22 cellular contexts compared by ENCODE assay signal in genomic region chr10:53162856-53163255, GRCh38.
DNase-seq lines count a peak whose midpoint lies in the region; ATAC-seq, FAIRE-seq and TF ChIP-seq lines count a peak whose summit lies in the region.
"Had no signal": no experiment of that assay in that cellular context is flagged by ENCODE, and none has a peak within 500 bp of the region (broad histone marks: within the 10 kb centered on the region; RNA-seq: fewer than 3 reads in every experiment).

No MANE protein-coding gene starts in this region.

- TF ChIP-seq EP300 in HepG2 (IDR thresholded peaks at IDR 0.05; ENCODE audit: low read depth in 2 of 2, low read length in 2 of 2) = no peak
- TF ChIP-seq EP300 in HepG2 (CRISPR knock-in tag; IDR thresholded peaks at IDR 0.05; ENCODE audit: borderline replicate concordance) = no peak

- H3K4me1 ChIP-seq in right cardiac atrium (ENCODE audit: control insufficient read depth, insufficient read depth, low read length) (no peaks in the 10 kb centered on the region), right lobe of liver (peaks cover 0 to 7% (median 0%) of the 10 kb centered on the region in 4 donors), HepG2 (ENCODE audit: insufficient read depth, low read length) (no peaks in the 10 kb centered on the region), small intestine (ENCODE audit: control insufficient read depth in 2 of 2, insufficient read depth in 1 of 2, low read depth in 1 of 2, low read length in 1 of 2) (no peaks in the 10 kb centered on the region)

- no peak for DNase-seq in Right ventricle myocardium inferior (ENCODE audit: missing footprints)
- no peak for DNase-seq in right cardiac atrium
- no peak for DNase-seq in right lobe of liver
- DNase-seq in HepG2 (ENCODE audit: low spot score) = no peak
- DNase-seq in left lobe of liver (ENCODE audit: low spot score) = no peak
- peak; percentile 3 for DNase-seq in small intestine
- no peak for DNase-seq in ACHN
- DNase-seq: CD4-positive, alpha-beta T cell; DMS153; DMS79; GDM1; GOT3; H7; HFFc6; IMR-90 had no signal

- CTCF ChIA-PET in HepG2 (lab: Yijun Ruan, JAX; ENCODE audit: low intra/inter-chr PET ratio, low total read pairs) = no interaction called here

- no peak overlapping the region for H3K27ac ChIP-seq in right cardiac atrium (ENCODE audit: low read length)
- no peak overlapping the region for H3K27ac ChIP-seq in right lobe of liver
- no peak overlapping the region for H3K27ac ChIP-seq in HepG2 (ENCODE audit: extremely low read length, insufficient read depth, low read length)
- H3K27ac ChIP-seq in small intestine (ENCODE audit: low read depth in 1 of 2, low read length in 1 of 2) = no peak overlapping the region
- H3K27ac ChIP-seq: C4-2B, HL-60 had no signal

- ATAC-seq in Right ventricle myocardium inferior (peak; percentile 26), right cardiac atrium (no peak), right lobe of liver (peak in 3 of 4 donors; percentile 48 to 52 (median 52)), HepG2 (no peak), left lobe of liver (peak; percentile 57), HG02884 (IDR thresholded peaks at IDR 0.05; ENCODE audit: unreplicated experiment) (no peak)
- ATAC-seq: HCT116, K562 had no signal

- POLR2A ChIA-PET in HepG2 (lab: Yijun Ruan, JAX) = no interaction called here

- in situ Hi-C loops in HepG2 (cut with HindIII; ENCODE audit: extremely low pct_ligation_motif_present, low pct_unique_long_range_greater_than_20kb) = no loop called here
- in situ Hi-C loops in ACHN (cut with HindIII; ENCODE audit: low pct_ligation_motif_present, low pct_unique_long_range_greater_than_20kb, low sequenced_read_pairs) = no loop called here

- TF ChIP-seq POLR2A in right lobe of liver (IDR thresholded peaks at IDR 0.05) (no peak), HepG2 (IDR thresholded peaks at IDR 0.05; ENCODE audit: insufficient read depth in 1 of 2, low read depth in 2 of 2, low read length in 2 of 2) (no peak)

- no peak overlapping the region for H3K9ac ChIP-seq in HepG2 (ENCODE audit: insufficient read depth, low read depth, low read length)

- 55% methylated on average over 3 of the region's 3 CpGs for WGBS in right cardiac atrium
- WGBS in right lobe of liver (ENCODE audit: insufficient coverage, low coverage, low lambda C conversion rate, missing lambda C conversion rate) = 59% methylated on average over 3 of the region's 3 CpGs
- WGBS in HepG2 (ENCODE audit: low lambda C conversion rate) = 70% methylated on average over 3 of the region's 3 CpGs
- 27 to 66% (median 44%) methylated on average over 3 of the region's 3 CpGs for WGBS in small intestine, 3 donors

- TF ChIP-seq CTCF in right lobe of liver (IDR thresholded peaks at IDR 0.05) = no peak
- no peak for TF ChIP-seq CTCF in HepG2 (CRISPR knock-in tag; IDR thresholded peaks at IDR 0.05)

- no peak for FAIRE-seq in HepG2 (lab: Jason Lieb, UNC)
- FAIRE-seq in small intestine (lab: Jason Lieb, UNC) = no peak
- FAIRE-seq: GM12892, GM18507, K562 had no signal

- BruUV-seq in HepG2 (replicated peaks; lab: Mats Ljungman, UMichigan) = no TSS peak

- H3K9me3 ChIP-seq in right cardiac atrium (ENCODE audit: control insufficient read depth, low read length) (no peaks in the 10 kb centered on the region), right lobe of liver (no peaks in the 10 kb centered on the region), HepG2 (ENCODE audit: low read length) (no peaks in the 10 kb centered on the region), small intestine (ENCODE audit: control insufficient read depth, low read depth) (no peaks in the 10 kb centered on the region)

- intact Hi-C loops in Right ventricle myocardium inferior (cut with DNase I) = no loop called here
- intact Hi-C loops in right cardiac atrium (cut with DNase I) = no loop called here
- intact Hi-C loops in right lobe of liver (cut with DNase I) = no loop called here
- intact Hi-C loops in HepG2 (cut with micrococcal nuclease; ENCODE audit: unreplicated experiment) = no loop called here

- no peak overlapping the region for H2AFZ ChIP-seq in HepG2 (ENCODE audit: low read length)

- H3K27me3 ChIP-seq in right cardiac atrium (ENCODE audit: control insufficient read depth, insufficient read depth) (no peaks in the 10 kb centered on the region), right lobe of liver (no peaks in the 10 kb centered on the region), HepG2 (ENCODE audit: control insufficient read depth in 1 of 2, insufficient read depth in 2 of 2, low read length in 2 of 2) (no peaks in the 10 kb centered on the region; a peak in 1 of 5 replicates), small intestine (ENCODE audit: control insufficient read depth in 2 of 2, insufficient read depth in 2 of 2, low read length in 2 of 2) (no peaks in the 10 kb centered on the region)

- TF ChIP-seq RAD21 in HepG2 (CRISPR knock-in tag; IDR thresholded peaks at IDR 0.05) = no peak

- no peak overlapping the region for H3K4me2 ChIP-seq in HepG2 (ENCODE audit: low read depth, low read length)

- H3K36me3 ChIP-seq in right lobe of liver = no peaks in the 10 kb centered on the region
- no peaks in the 10 kb centered on the region for H3K36me3 ChIP-seq in HepG2 (replicated peaks in 1 of 2; ENCODE audit: control insufficient read depth in 1 of 2, insufficient read depth in 2 of 2, low read length in 2 of 2)
- H3K36me3 ChIP-seq in small intestine (ENCODE audit: control insufficient read depth in 2 of 2, insufficient read depth in 2 of 2, low read length in 2 of 2) = no peaks in the 10 kb centered on the region

- H3K4me3 ChIP-seq in right cardiac atrium (ENCODE audit: low read length) (no peak overlapping the region), right lobe of liver (no peak overlapping the region), HepG2 (replicated peaks in 1 of 3; ENCODE audit: insufficient read depth in 1 of 3, low read depth in 2 of 3, low read length in 3 of 3) (no peak overlapping the region), small intestine (ENCODE audit: low read depth in 1 of 2, low read length in 2 of 2) (no peak overlapping the region)
- H3K4me3 ChIP-seq: K562 had no signal

- H4K20me1 ChIP-seq in HepG2 (ENCODE audit: insufficient read depth, low read length) = no peaks in the 10 kb centered on the region

- H3K79me2 ChIP-seq in HepG2 (ENCODE audit: insufficient read depth, low read length) = no peaks in the 10 kb centered on the region

TF ChIP-seq in HepG2, 621 proteins besides CTCF, POLR2A, EP300 and RAD21:
- TF ChIP-seq ZKSCAN1 (IDR thresholded peaks at IDR 0.05; ENCODE audit: low read length) (no peak), ZNF557 (CRISPR knock-in tag; IDR thresholded peaks at IDR 0.05) (no peak), NFRKB (IDR thresholded peaks at IDR 0.05) (no peak), HNRNPLL (IDR thresholded peaks at IDR 0.05; ENCODE audit: low read depth, low read length, poor library complexity, severe bottlenecking) (no peak), RBM22 (optimal IDR thresholded peaks at IDR 0.05; ENCODE audit: low read length) (no peak), ZBTB26 (CRISPR knock-in tag; IDR thresholded peaks at IDR 0.05; ENCODE audit: borderline replicate concordance) (no peak), HOXA9 (CRISPR knock-in tag; IDR thresholded peaks at IDR 0.05; ENCODE audit: borderline replicate concordance) (no peak), ZNF101 (CRISPR knock-in tag; IDR thresholded peaks at IDR 0.05; ENCODE audit: borderline replicate concordance, low read depth) (no peak), ZNF280B (CRISPR knock-in tag; IDR thresholded peaks at IDR 0.05; ENCODE audit: borderline replicate concordance) (no peak), CHCHD3 (CRISPR knock-in tag; IDR thresholded peaks at IDR 0.05) (no peak), ZNF30 (CRISPR knock-in tag; IDR thresholded peaks at IDR 0.05) (no peak), ZBTB21 (CRISPR knock-in tag; IDR thresholded peaks at IDR 0.05) (no peak), ZNF296 (CRISPR knock-in tag; conservative IDR thresholded peaks at IDR 0.05) (no peak), ZNF329 (CRISPR knock-in tag; IDR thresholded peaks at IDR 0.05; ENCODE audit: low read depth) (no peak), CBX5 (CRISPR knock-in tag; IDR thresholded peaks at IDR 0.05; ENCODE audit: borderline replicate concordance) (no peak), ATF5 (CRISPR knock-in tag; IDR thresholded peaks at IDR 0.05; ENCODE audit: low read depth) (no peak), PHF8 (CRISPR knock-in tag; IDR thresholded peaks at IDR 0.05) (no peak)

Comparison
In these comparisons a context has a peak if more than half of its experiments do, and no peak if none do; other contexts are left out.
1. ATAC-seq: peak in Right ventricle myocardium inferior (single experiment), right lobe of liver (3 of 4) and left lobe of liver (single experiment); none in right cardiac atrium (0 of 2), HepG2 (single experiment) and HG02884 (single experiment).